ENCODE assay signal across 17 cellular contexts in the genomic region with DNA sequence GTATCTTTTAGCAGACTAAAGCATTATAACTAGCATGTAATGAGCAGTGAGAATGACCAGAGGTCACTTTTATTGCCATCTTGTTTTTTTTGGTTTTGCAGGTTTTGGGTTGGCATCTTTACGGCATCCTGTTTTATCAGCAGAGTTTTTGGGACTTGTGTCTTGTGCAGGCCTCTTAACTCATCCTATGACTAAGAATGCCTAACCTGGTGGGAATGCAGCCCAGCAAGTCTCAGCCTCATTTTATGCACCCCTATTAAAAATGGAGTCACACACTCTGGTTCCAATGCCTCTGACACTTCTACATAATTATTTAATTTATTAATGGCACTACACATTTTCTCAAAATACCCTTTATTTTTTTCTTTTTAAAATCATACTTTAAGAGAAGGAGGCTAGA.
DNase-seq lines count a peak whose midpoint lies in the region; ATAC-seq, FAIRE-seq and TF ChIP-seq lines count a peak whose summit lies in the region.
"Had no signal": no experiment of that assay in that cellular context is flagged by ENCODE, and none has a peak within 500 bp of the region (broad histone marks: within the 10 kb centered on the region; RNA-seq: fewer than 3 reads in every experiment).

No MANE protein-coding gene starts in this region.

- H3K27ac Mint-ChIP-seq in natural killer cell = no peak overlapping the region
- H3K27ac Mint-ChIP-seq: CD14-positive monocyte; CD8-positive, alpha-beta T cell; H9; IgD-negative memory B cell had no signal

- DNase-seq in HT1080 (ENCODE audit: low read depth) (peak; percentile 3), RWPE1 (ENCODE audit: low spot score) (peak; percentile 20), epithelial cell of prostate (ENCODE audit: low read depth, low spot score) (peak; percentile 6), natural killer cell (no peak), D721Med (ENCODE audit: insufficient read length, low spot score) (no peak), NCI-H345 (lab: John Stamatoyannopoulos, UW) (no peak)
- DNase-seq: CD8-positive, alpha-beta T cell; COR-L47; GOT3; H9 had no signal

- H3K4me1 Mint-ChIP-seq in natural killer cell = no peaks in the 10 kb centered on the region
- H3K4me1 Mint-ChIP-seq: CD14-positive monocyte had no signal

- H3K36me3 Mint-ChIP-seq in natural killer cell = no peaks in the 10 kb centered on the region
- H3K36me3 Mint-ChIP-seq: CD14-positive monocyte; CD8-positive, alpha-beta T cell had no signal

- intact Hi-C loops in natural killer cell (cut with micrococcal nuclease) = no loop called here

- ATAC-seq in GM18861 (IDR thresholded peaks at IDR 0.05; ENCODE audit: unreplicated experiment) (no peak), natural killer cell (no peak)
- ATAC-seq: A549; CD8-positive, alpha-beta T cell had no signal

- CTCF ChIA-PET in RWPE1 (lab: Yijun Ruan, JAX) = no interaction called here

- no peak for TF ChIP-seq CTCF in RWPE1 (conservative IDR thresholded peaks at IDR 0.05; ENCODE audit: low read depth)
- no peak for TF ChIP-seq CTCF in natural killer cell (IDR thresholded peaks at IDR 0.05)
- no peak for TF ChIP-seq CTCF in D721Med (IDR thresholded peaks at IDR 0.05; ENCODE audit: insufficient read depth, missing control alignments)

- POLR2A ChIA-PET in RWPE1 (lab: Yijun Ruan, JAX; ENCODE audit: low non-redundant PET) = no interaction called here

- H3K9me3 Mint-ChIP-seq in natural killer cell = peaks cover 6 to 8% of the 10 kb centered on the region in 2 donors
- H3K9me3 Mint-ChIP-seq: IgD-negative memory B cell had no signal

- no peak overlapping the region for H3K27ac ChIP-seq in RWPE1
- H3K27ac ChIP-seq in epithelial cell of prostate = no peak overlapping the region
- H3K27ac ChIP-seq: A549 had no signal

- no peak overlapping the region for H3K4me3 Mint-ChIP-seq in natural killer cell
- H3K4me3 Mint-ChIP-seq: CD14-positive monocyte; CD8-positive, alpha-beta T cell; H9; IgD-negative memory B cell had no signal

- FAIRE-seq in D721Med (lab: Jason Lieb, UNC) = no peak
- FAIRE-seq: A549, G401.6, GM12891, GM19239 had no signal

- H3K27me3 Mint-ChIP-seq in natural killer cell (ENCODE audit: low read depth in 2 of 2) = no peaks in the 10 kb centered on the region
- H3K27me3 Mint-ChIP-seq: IgD-negative memory B cell had no signal

Comparison
In these comparisons a context has a peak if more than half of its experiments do, and no peak if none do; other contexts are left out.
1. DNase-seq: peak in HT1080 (single experiment), RWPE1 (single experiment) and epithelial cell of prostate (single experiment); none in natural killer cell (single experiment), D721Med (single experiment) and NCI-H345 (single experiment).